In genomic region chr11:57779275-57779674, GRCh38 we compare ENCODE assay signal across 8 cellular contexts. TPM values are rescaled to one million over a fixed set of nuclear protein-coding genes. Genes with fewer than 3 reads are reported as not detected.
DNase-seq lines count a peak whose midpoint lies in the region; ATAC-seq, FAIRE-seq and TF ChIP-seq lines count a peak whose summit lies in the region.

No MANE protein-coding gene starts in this region.

- peak; percentile 87 for FAIRE-seq in HepG2 (lab: Jason Lieb, UNC)

- ATAC-seq in HepG2 (peak; percentile 70), GM19023 (IDR thresholded peaks at IDR 0.05; ENCODE audit: unreplicated experiment) (no peak)
- ATAC-seq in stimulated activated effector memory CD8-positive, alpha-beta T cell treated with anti-CD3 and anti-CD28 coated beads, Interleukin-12 subunit alpha, Interleukin-12 subunit beta, amount 100 ng/mL, for 72 hours, result no peak

- in situ Hi-C loops in HepG2 (cut with HindIII; ENCODE audit: extremely low pct_ligation_motif_present, low pct_unique_long_range_greater_than_20kb), result no loop called here

- no peak overlapping the region for H2AFZ ChIP-seq in HepG2 (ENCODE audit: low read length)

- H3K9me3 ChIP-seq in HUES64 (ENCODE audit: insufficient read depth, low read depth, low read length), result no peaks in the 10 kb centered on the region
- H3K9me3 ChIP-seq in HepG2 (ENCODE audit: low read length), result no peaks in the 10 kb centered on the region

- BruUV-seq in HepG2 (replicated peaks; lab: Mats Ljungman, UMichigan), result no TSS peak

- H3K27me3 ChIP-seq in HUES64 (ENCODE audit: insufficient read depth, low read length) (no peaks in the 10 kb centered on the region), HepG2 (ENCODE audit: control insufficient read depth in 1 of 2, insufficient read depth in 2 of 2, low read length in 2 of 2) (no peaks in the 10 kb centered on the region)

- H3K4me2 ChIP-seq in HepG2 (ENCODE audit: low read depth, low read length), result peak overlapping the region; percentile 81

- TF ChIP-seq EP300 in HepG2 (IDR thresholded peaks at IDR 0.05; ENCODE audit: low read depth in 2 of 2, low read length in 2 of 2), result no peak
- TF ChIP-seq EP300 in HepG2 (CRISPR knock-in tag; IDR thresholded peaks at IDR 0.05; ENCODE audit: borderline replicate concordance), result peak; percentile 41; the same call in 1 of the 2 replicates

- POLR2A ChIA-PET in HepG2 (lab: Yijun Ruan, JAX), result interaction anchor here (1.1 to 11.1 kb wide), 13 partner anchors 9 to 386 kb away, joined by 3 to 215 read pairs (median 5); partner anchors contain the start of genes BTBD18, CTNND1, MED19 and SELENOH

- no peak for TF ChIP-seq RAD21 in HepG2 (CRISPR knock-in tag; IDR thresholded peaks at IDR 0.05)

- H3K4me3 Mint-ChIP-seq in stimulated activated effector memory CD8-positive, alpha-beta T cell treated with anti-CD3 and anti-CD28 coated beads, Interleukin-12 subunit alpha, Interleukin-12 subunit beta, amount 100 ng/mL, for 72 hours, result no peak overlapping the region

- H3K4me1 Mint-ChIP-seq in stimulated activated effector memory CD8-positive, alpha-beta T cell treated with anti-CD3 and anti-CD28 coated beads, Interleukin-12 subunit alpha, Interleukin-12 subunit beta, amount 100 ng/mL, for 72 hours, result no peaks in the 10 kb centered on the region

- H3K4me1 ChIP-seq in HUES64 (ENCODE audit: insufficient read depth, low read length), result peaks cover 79% of the 10 kb centered on the region
- H3K4me1 ChIP-seq in HepG2 (ENCODE audit: insufficient read depth, low read length), result peaks cover 99% of the 10 kb centered on the region

- CTCF ChIA-PET in HepG2 (lab: Yijun Ruan, JAX; ENCODE audit: low intra/inter-chr PET ratio, low total read pairs), result no interaction called here

- peak overlapping the region; percentile 96 for H3K27ac ChIP-seq in HUES64 (ENCODE audit: low read depth, low read length)
- H3K27ac ChIP-seq in HepG2 (ENCODE audit: extremely low read length, insufficient read depth, low read length), result peak overlapping the region; percentile 96

- no peaks in the 10 kb centered on the region for H3K36me3 Mint-ChIP-seq in stimulated activated effector memory CD8-positive, alpha-beta T cell treated with anti-CD3 and anti-CD28 coated beads, Interleukin-12 subunit alpha, Interleukin-12 subunit beta, amount 100 ng/mL, for 72 hours

- H3K79me2 ChIP-seq in HepG2 (ENCODE audit: insufficient read depth, low read length), result peaks cover 87% of the 10 kb centered on the region

- no peaks in the 10 kb centered on the region for H3K9me3 Mint-ChIP-seq in stimulated activated effector memory CD8-positive, alpha-beta T cell treated with anti-CD3 and anti-CD28 coated beads, Interleukin-12 subunit alpha, Interleukin-12 subunit beta, amount 100 ng/mL, for 72 hours

- 0 out of 2 replicates have a peak, but pooled peaks have one; percentile 18 for TF ChIP-seq CTCF in HepG2 (CRISPR knock-in tag; IDR thresholded peaks at IDR 0.05)

- TF ChIP-seq POLR2A in HepG2 (IDR thresholded peaks at IDR 0.05; ENCODE audit: insufficient read depth in 1 of 2, low read depth in 2 of 2, low read length in 2 of 2), result peak in 1 of 2 experiments; percentile 44; a peak in 1 of 4 replicates

- peak; percentile 64 for DNase-seq in dedifferentiated amniotic fluid mesenchymal stem cell (ENCODE audit: extremely low spot score)
- peak; percentile 86 for DNase-seq in HepG2 (ENCODE audit: low spot score)
- peak; percentile 84 for DNase-seq in superior temporal gyrus (ENCODE audit: extremely low spot score)
- no peak for DNase-seq in HPDE6-E6E7 (ENCODE audit: extremely low spot score)
- DNase-seq in stimulated activated effector memory CD8-positive, alpha-beta T cell treated with anti-CD3 and anti-CD28 coated beads, Interleukin-12 subunit alpha, Interleukin-12 subunit beta, amount 100 ng/mL, for 72 hours (ENCODE audit: low spot score in 2 of 2), result no peak
- DNase-seq in DMS153 treated with DMSO at 0.1 percent for 48 hours (lab: John Stamatoyannopoulos, UW; ENCODE audit: unreplicated experiment), result no peak

- H3K27ac Mint-ChIP-seq in stimulated activated effector memory CD8-positive, alpha-beta T cell treated with anti-CD3 and anti-CD28 coated beads, Interleukin-12 subunit alpha, Interleukin-12 subunit beta, amount 100 ng/mL, for 72 hours, result no peak overlapping the region

- intact Hi-C loops in HepG2 (cut with micrococcal nuclease; ENCODE audit: unreplicated experiment), result loop anchor here (2.0 kb wide), 1 partner anchor 66 kb away; the partner anchor contains the start of genes MED19 and TMX2

- peaks cover 21% of the 10 kb centered on the region; the same call in 1 of the 2 replicates for H4K20me1 ChIP-seq in HepG2 (ENCODE audit: insufficient read depth, low read length)

- H3K9ac ChIP-seq in HUES64 (ENCODE audit: low read depth, low read length), result peak overlapping the region; percentile 76
- H3K9ac ChIP-seq in HepG2 (ENCODE audit: insufficient read depth, low read depth, low read length), result peak overlapping the region; percentile 77

- H3K4me3 ChIP-seq in HUES64 (ENCODE audit: low read length), result peak overlapping the region; percentile 27; the same call in 1 of the 2 replicates
- peak overlapping the region; percentile 17 to 56 (median 28); a peak in 4 of 6 replicates for H3K4me3 ChIP-seq in HepG2 (replicated peaks in 1 of 3; ENCODE audit: insufficient read depth in 1 of 3, low read depth in 2 of 3, low read length in 3 of 3)

- 30% methylated on average over 1 of the region's 1 CpG for WGBS in HUES64
- 0% methylated on average over 1 of the region's 1 CpG for WGBS in HepG2 (ENCODE audit: low lambda C conversion rate)

- H3K36me3 ChIP-seq in HUES64 (ENCODE audit: insufficient read depth, low read length) (no peaks in the 10 kb centered on the region), HepG2 (replicated peaks in 1 of 2; ENCODE audit: control insufficient read depth in 1 of 2, insufficient read depth in 2 of 2, low read length in 2 of 2) (peaks cover 0 to 1% of the 10 kb centered on the region in 2 experiments; a peak in 3 of 5 replicates)

RNA-seq across cellular contexts. Expression of gene CTNND1, which starts 17.7 kb away (rescaled TPM):
- polyA plus RNA-seq in HUES64 (2013, experiment 1 of 2), result 81.3 TPM
- polyA plus RNA-seq in HUES64 (2013, experiment 2 of 2), result 89.6 TPM
- total RNA-seq in HepG2 (2016; rRNA removed; fragmentation: Illumina TruSeq; extraction: Trizol), result 128 and 184 TPM in 2 replicates
- 9.7 and 10.3 TPM in 2 replicates for total RNA-seq in HepG2 (2016; cell fraction: cytosol; rRNA removed; fragmentation: Illumina TruSeq; extraction: Trizol; ENCODE audit: low read depth)
- total RNA-seq in HepG2 (2016; cell fraction: insoluble cytoplasmic fraction; rRNA removed; fragmentation: Illumina TruSeq; extraction: Trizol), result 125 and 182 TPM in 2 replicates
- total RNA-seq in HepG2 (2016; cell fraction: membrane; rRNA removed; fragmentation: Illumina TruSeq; extraction: Trizol), result 25.4 and 28.5 TPM in 2 replicates
- total RNA-seq in HepG2 (2016; cell fraction: nucleus; rRNA removed; fragmentation: Illumina TruSeq; extraction: Trizol), result 122 and 125 TPM in 2 replicates
- polyA plus RNA-seq in HepG2 (2011; rRNA removed), result 117 and 136 TPM in 2 replicates
- polyA plus RNA-seq in HepG2 (2011; cell fraction: cytosol; rRNA removed), result 93.8 and 103 TPM in 2 replicates
- polyA plus RNA-seq in HepG2 (2011; cell fraction: nucleus; rRNA removed), result 87.0 and 99.3 TPM in 2 replicates
- polyA plus RNA-seq in HepG2 (2012), result 85.5 and 97.1 TPM in 2 replicates
- polyA plus RNA-seq in HepG2 (2016; cell fraction: cytosol; fragmentation: Illumina TruSeq; extraction: Trizol; ENCODE audit: low read depth), result 2.6 and 3.2 TPM in 2 replicates
- 131 and 135 TPM in 2 replicates for polyA plus RNA-seq in HepG2 (2016; cell fraction: insoluble cytoplasmic fraction; fragmentation: Illumina TruSeq; extraction: Trizol; ENCODE audit: low read depth)
- polyA plus RNA-seq in HepG2 (2016; cell fraction: membrane; fragmentation: Illumina TruSeq; extraction: Trizol; ENCODE audit: low read depth), result 11.5 and 13.2 TPM in 2 replicates
- 100 and 103 TPM in 2 replicates for polyA plus RNA-seq in HepG2 (2016; cell fraction: nucleus; fragmentation: Illumina TruSeq; extraction: Trizol; ENCODE audit: insufficient read depth, low read depth)
- 263 and 616 TPM in 2 replicates for polyA minus RNA-seq in HepG2 (2011; rRNA and poly(A)+ RNA removed; ENCODE audit: low replicate concordance)
- 140 and 158 TPM in 2 replicates for polyA minus RNA-seq in HepG2 (2011; cell fraction: cytosol; rRNA and poly(A)+ RNA removed)
- 209 and 212 TPM in 2 replicates for polyA minus RNA-seq in HepG2 (2011; cell fraction: nucleus; rRNA and poly(A)+ RNA removed)

RNA-seq across cellular contexts. Expression of gene BTBD18, which starts 27.7 kb away (rescaled TPM):
- polyA plus RNA-seq in HUES64 (2013, experiment 1 of 2), result not detected
- not detected for polyA plus RNA-seq in HUES64 (2013, experiment 2 of 2)
- total RNA-seq in HepG2 (2016; rRNA removed; fragmentation: Illumina TruSeq; extraction: Trizol), result not detected in 2 replicates
- not detected in 2 replicates for total RNA-seq in HepG2 (2016; cell fraction: cytosol; rRNA removed; fragmentation: Illumina TruSeq; extraction: Trizol; ENCODE audit: low read depth)
- not detected in 2 replicates for total RNA-seq in HepG2 (2016; cell fraction: insoluble cytoplasmic fraction; rRNA removed; fragmentation: Illumina TruSeq; extraction: Trizol)
- not detected in 2 replicates for total RNA-seq in HepG2 (2016; cell fraction: membrane; rRNA removed; fragmentation: Illumina TruSeq; extraction: Trizol)
- not detected in 2 replicates for total RNA-seq in HepG2 (2016; cell fraction: nucleus; rRNA removed; fragmentation: Illumina TruSeq; extraction: Trizol)
- polyA plus RNA-seq in HepG2 (2011; rRNA removed), result not detected in 2 replicates
- not detected in 2 replicates for polyA plus RNA-seq in HepG2 (2011; cell fraction: cytosol; rRNA removed)
- polyA plus RNA-seq in HepG2 (2011; cell fraction: nucleus; rRNA removed), result not detected in 2 replicates
- polyA plus RNA-seq in HepG2 (2012), result 0.11 TPM in 1 of 2 replicates, not detected in the other
- not detected in 2 replicates for polyA plus RNA-seq in HepG2 (2016; cell fraction: cytosol; fragmentation: Illumina TruSeq; extraction: Trizol; ENCODE audit: low read depth)
- not detected in 2 replicates for polyA plus RNA-seq in HepG2 (2016; cell fraction: insoluble cytoplasmic fraction; fragmentation: Illumina TruSeq; extraction: Trizol; ENCODE audit: low read depth)
- polyA plus RNA-seq in HepG2 (2016; cell fraction: membrane; fragmentation: Illumina TruSeq; extraction: Trizol; ENCODE audit: low read depth), result not detected in 2 replicates
- polyA plus RNA-seq in HepG2 (2016; cell fraction: nucleus; fragmentation: Illumina TruSeq; extraction: Trizol; ENCODE audit: insufficient read depth, low read depth), result not detected in 2 replicates
- polyA minus RNA-seq in HepG2 (2011; rRNA and poly(A)+ RNA removed; ENCODE audit: low replicate concordance), result not detected in 2 replicates
- polyA minus RNA-seq in HepG2 (2011; cell fraction: cytosol; rRNA and poly(A)+ RNA removed), result not detected in 2 replicates
- polyA minus RNA-seq in HepG2 (2011; cell fraction: nucleus; rRNA and poly(A)+ RNA removed), result not detected in 2 replicates

RNA-seq across cellular contexts. Expression of gene SELENOH, which starts 38.0 kb away (rescaled TPM):
- 211 TPM for polyA plus RNA-seq in HUES64 (2013, experiment 1 of 2)
- polyA plus RNA-seq in HUES64 (2013, experiment 2 of 2), result 188 TPM
- total RNA-seq in HepG2 (2016; rRNA removed; fragmentation: Illumina TruSeq; extraction: Trizol), result 70.2 and 77.4 TPM in 2 replicates
- 48.7 and 57.5 TPM in 2 replicates for total RNA-seq in HepG2 (2016; cell fraction: cytosol; rRNA removed; fragmentation: Illumina TruSeq; extraction: Trizol; ENCODE audit: low read depth)
- total RNA-seq in HepG2 (2016; cell fraction: insoluble cytoplasmic fraction; rRNA removed; fragmentation: Illumina TruSeq; extraction: Trizol), result 76.0 and 79.2 TPM in 2 replicates
- 80.5 and 93.1 TPM in 2 replicates for total RNA-seq in HepG2 (2016; cell fraction: membrane; rRNA removed; fragmentation: Illumina TruSeq; extraction: Trizol)
- total RNA-seq in HepG2 (2016; cell fraction: nucleus; rRNA removed; fragmentation: Illumina TruSeq; extraction: Trizol), result 38.1 and 39.0 TPM in 2 replicates
- 22.0 and 27.2 TPM in 2 replicates for polyA plus RNA-seq in HepG2 (2011; rRNA removed)
- polyA plus RNA-seq in HepG2 (2011; cell fraction: cytosol; rRNA removed), result 30.8 and 42.4 TPM in 2 replicates
- polyA plus RNA-seq in HepG2 (2011; cell fraction: nucleus; rRNA removed), result 34.5 and 35.6 TPM in 2 replicates
- polyA plus RNA-seq in HepG2 (2012), result 18.1 and 28.1 TPM in 2 replicates
- polyA plus RNA-seq in HepG2 (2016; cell fraction: cytosol; fragmentation: Illumina TruSeq; extraction: Trizol; ENCODE audit: low read depth), result 46.1 and 57.4 TPM in 2 replicates
- 59.0 and 63.0 TPM in 2 replicates for polyA plus RNA-seq in HepG2 (2016; cell fraction: insoluble cytoplasmic fraction; fragmentation: Illumina TruSeq; extraction: Trizol; ENCODE audit: low read depth)
- polyA plus RNA-seq in HepG2 (2016; cell fraction: membrane; fragmentation: Illumina TruSeq; extraction: Trizol; ENCODE audit: low read depth), result 58.7 and 68.5 TPM in 2 replicates
- 58.2 and 61.8 TPM in 2 replicates for polyA plus RNA-seq in HepG2 (2016; cell fraction: nucleus; fragmentation: Illumina TruSeq; extraction: Trizol; ENCODE audit: insufficient read depth, low read depth)
- 12.4 and 17.0 TPM in 2 replicates for polyA minus RNA-seq in HepG2 (2011; rRNA and poly(A)+ RNA removed; ENCODE audit: low replicate concordance)
- polyA minus RNA-seq in HepG2 (2011; cell fraction: cytosol; rRNA and poly(A)+ RNA removed), result 6.4 and 7.8 TPM in 2 replicates
- 33.2 and 37.3 TPM in 2 replicates for polyA minus RNA-seq in HepG2 (2011; cell fraction: nucleus; rRNA and poly(A)+ RNA removed)

Comparison
In these comparisons a context has a peak if more than half of its experiments do, and no peak if none do; other contexts are left out.
1. DNase-seq: peak in dedifferentiated amniotic fluid mesenchymal stem cell (single experiment), HepG2 (single experiment) and superior temporal gyrus (single experiment); none in HPDE6-E6E7 (single experiment), stimulated activated effector memory CD8-positive, alpha-beta T cell treated with anti-CD3 and anti-CD28 coated beads, Interleukin-12 subunit alpha, Interleukin-12 subunit beta, amount 100 ng/mL, for 72 hours (0 of 2) and DMS153 treated with DMSO at 0.1 percent for 48 hours (single experiment).